ENCODE assay signal across 17 cellular contexts in genomic region chr5:138488481-138488945, GRCh38. TPM values are rescaled to one million over a fixed set of nuclear protein-coding genes. Genes with fewer than 3 reads are reported as not detected.
A peak's percentile ranks its signal among the peaks of the same experiment; 100 is the strongest.
DNase-seq lines count a peak whose midpoint lies in the region; ATAC-seq, FAIRE-seq and TF ChIP-seq lines count a peak whose summit lies in the region.
"Had no signal": no experiment of that assay in that cellular context is flagged by ENCODE, and none has a peak within 500 bp of the region (broad histone marks: within the 10 kb centered on the region; RNA-seq: fewer than 3 reads in every experiment).

No MANE protein-coding gene starts in this region.

- RAD21 ChIA-PET in HCT116 (lab: Charles Lee; ENCODE audit: low non-redundant PET in 1 of 2, low total read pairs in 2 of 2, uncharacterized antibody in 2 of 2, unreplicated experiment in 2 of 2), result no interaction called here

- no peaks in the 10 kb centered on the region for H3K36me3 ChIP-seq in HCT116 (ENCODE audit: control insufficient read depth in 1 of 2, insufficient read depth in 2 of 2, low read length in 2 of 2)
- no peaks in the 10 kb centered on the region for H3K36me3 ChIP-seq in PC-3 (ENCODE audit: low read depth, low read length)
- H3K36me3 ChIP-seq in small intestine (ENCODE audit: control insufficient read depth in 2 of 2, insufficient read depth in 2 of 2, low read length in 2 of 2), result no peaks in the 10 kb centered on the region
- H3K36me3 ChIP-seq: cardiac muscle cell, uterus had no signal

- H3K27me3 ChIP-seq in HCT116 (ENCODE audit: insufficient read depth, low read length), result no peaks in the 10 kb centered on the region
- peaks cover 23% of the 10 kb centered on the region for H3K27me3 ChIP-seq in PC-3 (ENCODE audit: low read length)
- peaks cover 0 to 9% of the 10 kb centered on the region in 2 donors for H3K27me3 ChIP-seq in small intestine (ENCODE audit: control insufficient read depth in 2 of 2, insufficient read depth in 2 of 2, low read length in 2 of 2)
- H3K27me3 ChIP-seq: cardiac muscle cell, uterus had no signal

- POLR2A ChIA-PET in HCT116 (lab: Charles Lee), result no interaction called here
- POLR2A ChIA-PET in PC-3 (lab: Charles Lee; ENCODE audit: unreplicated experiment), result no interaction called here

- TF ChIP-seq POLR2A in HCT116 (IDR thresholded peaks at IDR 0.05; ENCODE audit: borderline replicate concordance, extremely low read depth, insufficient read depth, insufficient read length), result no peak

- no peak for FAIRE-seq in small intestine (lab: Jason Lieb, UNC)
- FAIRE-seq: G401.6 had no signal

- CTCF ChIA-PET in HCT116 (lab: Charles Lee) (no interaction called here), PC-3 (lab: Charles Lee) (no interaction called here)

- no peaks in the 10 kb centered on the region for H3K9me2 ChIP-seq in HCT116 (ENCODE audit: insufficient read depth)
- H3K9me2 ChIP-seq in PC-3 (replicated peaks; ENCODE audit: low read length), result no peaks in the 10 kb centered on the region

- TF ChIP-seq CTCF in HCT116 (IDR thresholded peaks at IDR 0.05 in 2 of 3, conservative IDR thresholded peaks at IDR 0.05 in 1 of 3; ENCODE audit: borderline replicate concordance in 1 of 3, insufficient read depth in 1 of 3, low read depth in 2 of 3, low read length in 2 of 3) (no peak), PC-3 (conservative IDR thresholded peaks at IDR 0.05; ENCODE audit: low read depth, low read length) (no peak), epithelial cell of esophagus (IDR thresholded peaks at IDR 0.05; ENCODE audit: insufficient read depth, low read depth, low read length, missing control alignments) (peak; percentile 4)

- H3F3A ChIP-seq in PC-3 (ENCODE audit: low read length, unreplicated experiment), result no peaks in the 10 kb centered on the region

- H2AFZ ChIP-seq in HCT116 (ENCODE audit: low read depth, low read length, poor library complexity, severe bottlenecking) (no peak overlapping the region), PC-3 (ENCODE audit: low read length) (no peak overlapping the region)

- H3K4me3 ChIP-seq in HCT116 (replicated peaks in 1 of 2; ENCODE audit: low read depth in 1 of 2, low read length in 2 of 2), result no peak overlapping the region
- no peak overlapping the region for H3K4me3 ChIP-seq in PC-3 (ENCODE audit: low read length)
- no peak overlapping the region for H3K4me3 ChIP-seq in epithelial cell of esophagus (ENCODE audit: low read length)
- no peak overlapping the region for H3K4me3 ChIP-seq in small intestine (ENCODE audit: low read depth in 1 of 2, low read length in 2 of 2)
- H3K4me3 ChIP-seq: cardiac muscle cell, uterus had no signal

- H3K4me1 ChIP-seq in HCT116 (ENCODE audit: control insufficient read depth in 1 of 2, insufficient read depth in 2 of 2, low read length in 2 of 2) (peaks cover 20 to 50% of the 10 kb centered on the region in 2 experiments), PC-3 (ENCODE audit: insufficient read depth, low read length) (0 out of 2 replicates have a peak, but pooled peaks cover 6% of the 10 kb centered on the region), small intestine (ENCODE audit: control insufficient read depth in 2 of 2, insufficient read depth in 1 of 2, low read depth in 1 of 2, low read length in 1 of 2) (peaks cover 0 to 4% of the 10 kb centered on the region in 2 donors)

- no peak for DNase-seq in HCT116 (ENCODE audit: low read depth, low spot score)
- peak; percentile 41 for DNase-seq in PC-3
- peak; percentile 88 for DNase-seq in epithelial cell of esophagus (ENCODE audit: low read depth)
- peak; percentile 61 for DNase-seq in small intestine
- DNase-seq in HK-2 (ENCODE audit: unreplicated experiment), result no peak
- DNase-seq in HuH-7.5 (ENCODE audit: low spot score), result no peak
- no peak for DNase-seq in Kasumi-1 (lab: John Stamatoyannopoulos, UW)
- DNase-seq: activated CD4-positive, alpha-beta T cell treated with anti-CD3 and anti-CD28 coated beads, Interleukin-2, amount 50 U/mL, for 4 hours; CD4-positive, alpha-beta memory T cell; naive thymus-derived CD4-positive, alpha-beta T cell; NCI-H187 treated with DMSO at 0.1 percent for 48 hours; T-helper 9 cell; uterus had no signal

- WGBS in small intestine, 3 donors, result 17 to 69% (median 28%) methylated on average over 5 of the region's 5 CpGs

- no peaks in the 10 kb centered on the region for H3K9me3 ChIP-seq in HCT116 (ENCODE audit: control insufficient read depth in 1 of 2, insufficient read depth in 1 of 2, low read depth in 1 of 2, low read length in 2 of 2)
- no peaks in the 10 kb centered on the region for H3K9me3 ChIP-seq in PC-3 (ENCODE audit: low read length)
- no peaks in the 10 kb centered on the region for H3K9me3 ChIP-seq in small intestine (ENCODE audit: control insufficient read depth, low read depth)
- H3K9me3 ChIP-seq: uterus had no signal

- BruUV-seq in HCT116 (replicated peaks; lab: Mats Ljungman, UMichigan) (no TSS peak), PC-3 (replicated peaks; lab: Mats Ljungman, UMichigan) (no TSS peak)

- TF ChIP-seq RAD21 in HCT116 (IDR thresholded peaks at IDR 0.05; ENCODE audit: low read depth), result no peak

- no peaks in the 10 kb centered on the region for H3K79me2 ChIP-seq in HCT116 (ENCODE audit: insufficient read depth, low read length)
- H3K79me2 ChIP-seq in PC-3 (ENCODE audit: low read length), result no peaks in the 10 kb centered on the region

- intact Hi-C loops in HCT116 (cut with micrococcal nuclease) (no loop called here), PC-3 (cut with micrococcal nuclease) (no loop called here)

- no peaks in the 10 kb centered on the region for H4K20me1 ChIP-seq in HCT116 (ENCODE audit: insufficient read depth)
- no peaks in the 10 kb centered on the region for H4K20me1 ChIP-seq in PC-3 (ENCODE audit: low read length)

- H3K4me2 ChIP-seq in HCT116 (ENCODE audit: low read length), result peak overlapping the region; percentile 35; the same call in 1 of the 2 replicates
- no peak overlapping the region for H3K4me2 ChIP-seq in PC-3 (ENCODE audit: low read length)

- ATAC-seq in HCT116 (no peak), PC-3 (no peak)
- ATAC-seq: naive thymus-derived CD4-positive, alpha-beta T cell; Right ventricle myocardium inferior had no signal

- H3K9ac ChIP-seq in HCT116 (ENCODE audit: low read length) (no peak overlapping the region), PC-3 (ENCODE audit: low read length) (no peak overlapping the region)

- no peak overlapping the region for H3K27ac ChIP-seq in HCT116 (ENCODE audit: low read depth, low read length)
- no peak overlapping the region for H3K27ac ChIP-seq in PC-3 (ENCODE audit: low read length)
- no peak overlapping the region for H3K27ac ChIP-seq in small intestine (ENCODE audit: low read depth in 1 of 2, low read length in 1 of 2)
- H3K27ac ChIP-seq: cardiac muscle cell, uterus had no signal

TF ChIP-seq in HCT116, 20 proteins besides CTCF, POLR2A, EP300 and RAD21:
- no peak for TF ChIP-seq ZNF274 (IDR thresholded peaks at IDR 0.05; ENCODE audit: low read depth, low read length)
- TF ChIP-seq MAX (IDR thresholded peaks at IDR 0.05), result peak; percentile 34; the same call in 1 of the 2 replicates

RNA-seq across cellular contexts. Expression of gene EGR1, which starts 23.2 kb away (rescaled TPM):
- total RNA-seq in HCT116 (2021; ENCODE audit: unreplicated experiment) (173 TPM), PC-3 (2014; rRNA removed) (1.5 and 1.9 TPM in 2 replicates)
- 403 and 469 TPM in 2 replicates for polyA plus RNA-seq in HCT116 (2012)
- polyA plus RNA-seq in small intestine, result 100 to 1,000 TPM in 1 of 3 donors, 1 to 10 TPM in 2; 3.4 to 137 (median 4.1) TPM

RNA-seq across cellular contexts. Expression of gene REEP2, which starts 49.7 kb away (rescaled TPM):
- 4.9 TPM for total RNA-seq in HCT116 (2021; ENCODE audit: unreplicated experiment)
- 4.7 and 5.0 TPM in 2 replicates for polyA plus RNA-seq in HCT116 (2012)
- 2.4 and 2.5 TPM in 2 replicates for total RNA-seq in PC-3 (2014; rRNA removed)
- 1 to 10 TPM; 2.2 to 6.0 (median 2.7) TPM for polyA plus RNA-seq in small intestine
- total RNA-seq: CD4-positive, alpha-beta memory T cell had no signal
- polyA plus RNA-seq: IgD-negative memory B cell; naive thymus-derived CD4-positive, alpha-beta T cell had no signal

RNA-seq across cellular contexts. Expression of gene ETF1, which starts 54.5 kb away (rescaled TPM):
- total RNA-seq in HCT116 (2021; ENCODE audit: unreplicated experiment), result 178 TPM
- polyA plus RNA-seq in HCT116 (2012), result 64.7 and 84.1 TPM in 2 replicates
- 57.3 and 64.1 TPM in 2 replicates for total RNA-seq in PC-3 (2014; rRNA removed)
- 10 to 100 TPM; 40.7 to 56.2 (median 50.0) TPM for polyA plus RNA-seq in small intestine

Comparison
In these comparisons a context has a peak if more than half of its experiments do, and no peak if none do; other contexts are left out.
1. DNase-seq: peak in PC-3 (single experiment), epithelial cell of esophagus (single experiment) and small intestine (single experiment); none in HCT116 (single experiment), HK-2 (single experiment), HuH-7.5 (single experiment) and Kasumi-1 (0 of 2).
2. RNA of gene EGR1, which starts 23.2 kb away (total RNA-seq): 173 TPM in HCT116 (single experiment); 1.5 to 1.9 TPM in PC-3; every median in the first group is over 10 times any median in the second.